Comparison of ENCODE assay signal across 8 cellular contexts in the genomic region with DNA sequence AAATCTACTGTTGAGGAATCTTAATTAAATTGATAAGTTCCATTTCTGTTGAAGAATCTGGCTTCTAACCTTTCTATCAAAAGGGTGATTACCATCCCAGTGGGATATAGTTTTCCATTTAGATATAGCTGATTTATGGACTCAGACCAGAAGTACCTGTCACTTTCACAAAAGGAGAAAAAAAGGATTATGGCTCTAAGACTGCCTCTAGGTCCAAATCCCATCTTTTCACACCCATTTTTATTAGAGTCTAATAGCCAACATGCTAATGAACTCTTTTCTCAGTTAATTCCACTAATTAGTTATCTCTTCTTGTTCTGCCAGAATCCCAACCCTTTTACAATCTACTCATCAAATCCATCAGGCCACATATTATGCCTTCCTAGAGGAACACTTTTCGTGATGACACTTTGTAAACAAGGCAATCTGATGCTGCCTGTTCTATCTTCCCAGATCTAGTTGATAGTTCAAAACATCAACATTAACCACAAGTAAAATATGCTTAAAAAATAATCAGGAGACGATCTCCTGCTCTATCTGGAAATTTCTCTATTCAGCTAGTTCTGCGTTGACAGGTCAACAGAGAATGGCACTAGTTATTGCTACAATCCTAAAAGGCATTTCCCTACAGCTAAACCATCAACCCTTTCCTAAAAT. TPM values are rescaled to one million over a fixed set of nuclear protein-coding genes. Genes with fewer than 3 reads are reported as not detected.
DNase-seq lines count a peak whose midpoint lies in the region; ATAC-seq and TF ChIP-seq lines count a peak whose summit lies in the region.

No MANE protein-coding gene starts in this region.

- H3K36me3 ChIP-seq in MG63 (peaks cover 17% of the 10 kb centered on the region), neuron (ENCODE audit: insufficient read depth, low read length) (no peaks in the 10 kb centered on the region)

- TF ChIP-seq CTCF in CD14-positive monocyte (IDR thresholded peaks at IDR 0.05) = no peak
- no peak for TF ChIP-seq CTCF in dorsolateral prefrontal cortex (IDR thresholded peaks at IDR 0.05 in 54 of 56, conservative IDR thresholded peaks at IDR 0.05 in 2 of 56; ENCODE audit: low read depth in 1 of 56, partially characterized antibody in 56 of 56)

- H3K9me3 Mint-ChIP-seq in CD14-positive monocyte = peaks cover 0 to 2% (median 0%) of the 10 kb centered on the region in 7 donors

- no peak overlapping the region for H2AFZ ChIP-seq in neuron (ENCODE audit: low read depth, low read length)

- peak overlapping the region; percentile 85 for H3K4me3 ChIP-seq in MG63
- H3K4me3 ChIP-seq in dorsolateral prefrontal cortex = peak overlapping the region in 56 of 59 donors; percentile 3 to 97 (median 91)
- H3K4me3 ChIP-seq in neuron (ENCODE audit: low read length) = peak overlapping the region; percentile 95

- peaks cover 15% of the 10 kb centered on the region for H3K4me1 ChIP-seq in neuron (ENCODE audit: insufficient read depth, low read length)

- no peaks in the 10 kb centered on the region; the same call in 1 of the 2 replicates for H3K27me3 ChIP-seq in MG63
- H3K27me3 ChIP-seq in dorsolateral prefrontal cortex = no peaks in the 10 kb centered on the region
- no peaks in the 10 kb centered on the region for H3K27me3 ChIP-seq in neuron (ENCODE audit: insufficient read depth, low read length)

- DNase-seq in CD14-positive monocyte (ENCODE audit: low spot score) (no peak), MG63 (no peak), dorsolateral prefrontal cortex (no peak), dedifferentiated amniotic fluid mesenchymal stem cell (ENCODE audit: extremely low spot score) (no peak)

- H3K27me3 Mint-ChIP-seq in CD14-positive monocyte (ENCODE audit: low read depth in 3 of 3) = peaks cover 0 to 5% (median 0%) of the 10 kb centered on the region in 3 donors

- peak overlapping the region; percentile 94 to 95 for H3K4me3 Mint-ChIP-seq in CD14-positive monocyte

- peak overlapping the region in 6 of 7 donors; percentile 26 to 96 (median 89) for H3K27ac Mint-ChIP-seq in CD14-positive monocyte

- intact Hi-C loops in CD14-positive monocyte (cut with micrococcal nuclease) = loop anchor here (5.0 to 10.0 kb wide), 5 partner anchors 34 to 101 kb away; partner anchors contain the start of gene SLC9A8 (in 2 of the 2)
- intact Hi-C loops in dorsolateral prefrontal cortex (cut with DNase I) = loop anchor here (5.0 kb wide), 4 partner anchors 61 to 176 kb away; no protein-coding TSS in a partner anchor

- ATAC-seq in HG03354 (IDR thresholded peaks at IDR 0.05; ENCODE audit: poor library complexity, severe bottlenecking, unreplicated experiment) = no peak
- ATAC-seq in GM18520 (IDR thresholded peaks at IDR 0.05; ENCODE audit: unreplicated experiment) = no peak
- no peak for ATAC-seq in GM19395 (IDR thresholded peaks at IDR 0.05; ENCODE audit: unreplicated experiment)

- no peaks in the 10 kb centered on the region for H3K9me3 ChIP-seq in MG63
- no peaks in the 10 kb centered on the region for H3K9me3 ChIP-seq in neuron (ENCODE audit: low read length)

- H3K27ac ChIP-seq in dorsolateral prefrontal cortex = peak overlapping the region in 52 of 59 donors; percentile 1 to 96 (median 65)

- peaks cover 55% of the 10 kb centered on the region for H3K4me1 Mint-ChIP-seq in CD14-positive monocyte

- peaks cover 4 to 5% of the 10 kb centered on the region in 2 donors for H3K36me3 Mint-ChIP-seq in CD14-positive monocyte

RNA-seq across cellular contexts. Expression of gene B4GALT5, which starts 2.2 kb away (rescaled TPM):
- 1 to 10 TPM; 2.4 to 2.7 TPM for polyA plus RNA-seq in CD14-positive monocyte
- total RNA-seq in MG63 (2014; rRNA removed; shearing (Covaris generic); ENCODE audit: low replicate concordance) = 20.3 and 20.4 TPM in 2 replicates
- 10 to 100 TPM; 24.2 to 52.0 (median 37.1) TPM for total RNA-seq in dorsolateral prefrontal cortex
